Comparison of ENCODE assay signal across 13 cellular contexts in the genomic region with DNA sequence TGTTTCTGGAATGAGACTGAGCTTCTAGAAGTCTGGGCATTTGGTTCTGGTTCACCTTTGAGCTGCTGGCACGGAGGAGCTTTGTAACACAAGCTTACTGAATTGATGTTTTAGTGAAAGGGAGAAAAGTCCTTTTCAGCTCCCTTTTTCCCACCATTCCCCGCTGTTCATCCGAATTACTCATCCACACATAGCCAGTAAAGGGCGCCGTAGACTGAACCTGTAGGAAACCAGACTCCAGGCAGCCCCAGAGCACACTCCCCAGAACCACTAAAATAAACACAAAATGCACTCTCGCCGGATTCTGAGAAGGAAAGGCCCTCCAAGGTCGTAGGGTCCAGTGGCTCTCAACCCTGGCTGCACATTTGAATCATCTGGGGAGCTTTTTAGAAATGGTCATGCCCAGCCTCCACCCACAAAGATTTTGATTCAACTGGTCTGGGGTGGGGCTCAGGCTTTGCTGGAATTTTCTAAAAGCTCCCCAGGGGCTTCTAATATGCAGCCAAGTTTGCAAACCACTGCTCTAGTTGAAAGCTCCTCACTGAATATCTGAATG.
DNase-seq lines count a peak whose midpoint lies in the region; TF ChIP-seq lines count a peak whose summit lies in the region.
"Had no signal": no experiment of that assay in that cellular context is flagged by ENCODE, and none has a peak within 500 bp of the region (broad histone marks: within the 10 kb centered on the region; RNA-seq: fewer than 3 reads in every experiment).

No MANE protein-coding gene starts in this region.

- no peaks in the 10 kb centered on the region for H3K9me3 ChIP-seq in SK-N-MC (ENCODE audit: low read depth, low read length)
- H3K9me3 ChIP-seq: BE2C, body of pancreas, Peyer's patch, psoas muscle had no signal

- H3K4me1 Mint-ChIP-seq in nephron progenitor cell, result peaks cover 92% of the 10 kb centered on the region

- peaks cover 30% of the 10 kb centered on the region for H3K36me3 Mint-ChIP-seq in nephron progenitor cell (ENCODE audit: low read depth)

- H3K9me3 Mint-ChIP-seq in nephron progenitor cell, result no peaks in the 10 kb centered on the region

- H3K4me3 ChIP-seq in SK-N-MC, result peak overlapping the region; percentile 42; the same call in 1 of the 2 replicates
- H3K4me3 ChIP-seq: body of pancreas, Peyer's patch, psoas muscle had no signal

- peak overlapping the region; percentile 96 for H3K27ac Mint-ChIP-seq in nephron progenitor cell

- no peak overlapping the region for H3K9ac ChIP-seq in SK-N-MC (ENCODE audit: insufficient read length)

- H3K27ac ChIP-seq in SK-N-MC, result no peak overlapping the region
- H3K27ac ChIP-seq in caudate nucleus (ENCODE audit: low read depth, low read length), result no peak overlapping the region
- H3K27ac ChIP-seq: body of pancreas, Peyer's patch, psoas muscle had no signal

- no peaks in the 10 kb centered on the region for H3K36me3 ChIP-seq in SK-N-MC (ENCODE audit: insufficient read depth, low read length)
- H3K36me3 ChIP-seq: BE2C, Peyer's patch had no signal

- DNase-seq in AG08396 (ENCODE audit: low spot score) (peak; percentile 57), SK-N-MC (ENCODE audit: low read depth, low spot score) (no peak), fibroblast of the conjunctiva (ENCODE audit: low read depth) (peak; percentile 68), nephron progenitor cell (no peak), NCI-H1092 (lab: John Stamatoyannopoulos, UW) (no peak), AML-193 (lab: John Stamatoyannopoulos, UW) (no peak), caudate nucleus (lab: John Stamatoyannopoulos, UW) (no peak), SHP77 treated with DMSO at 0.1 percent for 48 hours (lab: John Stamatoyannopoulos, UW) (no peak)
- DNase-seq: left colon, psoas muscle had no signal

- peaks cover 4% of the 10 kb centered on the region for H3K27me3 Mint-ChIP-seq in nephron progenitor cell (ENCODE audit: low read depth, poor library complexity)

- TF ChIP-seq CTCF in nephron progenitor cell (IDR thresholded peaks at IDR 0.05), result no peak

- peak overlapping the region; percentile 59 for H3K4me3 Mint-ChIP-seq in nephron progenitor cell

Comparison
In these comparisons a context has a peak if more than half of its experiments do, and no peak if none do; other contexts are left out.
1. DNase-seq: peak in AG08396 (single experiment) and fibroblast of the conjunctiva (single experiment); none in SK-N-MC (single experiment), nephron progenitor cell (single experiment), NCI-H1092 (single experiment), AML-193 (0 of 2), caudate nucleus (0 of 61) and SHP77 treated with DMSO at 0.1 percent for 48 hours (single experiment).